In genomic region chr4:55386073-55386472, GRCh38 we compare ENCODE assay signal across 8 cellular contexts. TPM values are rescaled to one million over a fixed set of nuclear protein-coding genes. Genes with fewer than 3 reads are reported as not detected.
A peak's percentile ranks its signal among the peaks of the same experiment; 100 is the strongest.
DNase-seq lines count a peak whose midpoint lies in the region; ATAC-seq, FAIRE-seq and TF ChIP-seq lines count a peak whose summit lies in the region.

No MANE protein-coding gene starts in this region.

- no peak for TF ChIP-seq CTCF in A549 (IDR thresholded peaks at IDR 0.05)
- TF ChIP-seq CTCF in adrenal gland (IDR thresholded peaks at IDR 0.05) = no peak

- ATAC-seq in A549 (peak; percentile 64 to 93; a peak in 4 of 6 replicates), GM19328 (IDR thresholded peaks at IDR 0.05; ENCODE audit: unreplicated experiment) (peak; percentile 94), HG03378 (IDR thresholded peaks at IDR 0.05; ENCODE audit: unreplicated experiment) (peak; percentile 88)

- TF ChIP-seq POLR2A in A549 (IDR thresholded peaks at IDR 0.05; ENCODE audit: low read length) (no peak), adrenal gland (IDR thresholded peaks at IDR 0.05) (peak in 1 of 2 donors; percentile 23)

- DNase-seq in A549 (ENCODE audit: low read depth in 1 of 2, low spot score in 1 of 2) (no peak), adrenal gland (no peak), superior temporal gyrus (ENCODE audit: extremely low spot score) (peak; percentile 65), C1 segment of cervical spinal cord (lab: John Stamatoyannopoulos, UW) (no peak)
- no peak for DNase-seq in activated T-cell treated with anti-CD3 and anti-CD28 coated beads, Interleukin-2, amount 50 U/mL, for 1 hour
- no peak for DNase-seq in effector CD4-positive, alpha-beta T cell

- no peak overlapping the region for H3K4me3 ChIP-seq in A549
- no peak overlapping the region for H3K4me3 ChIP-seq in adrenal gland

- no peak for FAIRE-seq in A549 (lab: Jason Lieb, UNC)

- CTCF ChIA-PET in A549 (lab: Yijun Ruan, JAX) = interaction anchor here (1.2 kb wide), 1 partner anchor 9 kb away, joined by 5 read pairs; the partner anchor contains the start of gene TMEM165

- H3K27ac ChIP-seq in A549 (no peak overlapping the region), adrenal gland (peak overlapping the region; percentile 27 to 77 (median 74))

- H3K9me3 ChIP-seq in A549 (no peaks in the 10 kb centered on the region), adrenal gland (replicated peaks in 1 of 3) (no peaks in the 10 kb centered on the region)

- POLR2A ChIA-PET in A549 (lab: Yijun Ruan, JAX) = interaction anchor here (2.2 kb wide), 1 partner anchor 10 kb away, joined by 11 read pairs; the partner anchor contains the start of gene TMEM165

- no peak for TF ChIP-seq EP300 in A549 (IDR thresholded peaks at IDR 0.05)

- H3K27me3 ChIP-seq in adrenal gland = no peaks in the 10 kb centered on the region

- no peaks in the 10 kb centered on the region for H3K36me3 ChIP-seq in adrenal gland (replicated peaks in 1 of 2)

- no peak for TF ChIP-seq RAD21 in A549 (conservative IDR thresholded peaks at IDR 0.05 in 1 of 2, IDR thresholded peaks at IDR 0.05 in 1 of 2)

- intact Hi-C loops in adrenal gland (cut with DNase I) = no loop called here

- H3K4me1 ChIP-seq in A549 = peaks cover 7% of the 10 kb centered on the region; the same call in 1 of the 3 replicates
- H3K4me1 ChIP-seq in adrenal gland (replicated peaks in 1 of 2) = peaks cover 13 to 19% of the 10 kb centered on the region in 2 donors

- no peak overlapping the region for H3K4me2 ChIP-seq in A549

TF ChIP-seq in A549, 52 proteins besides CTCF, POLR2A, EP300 and RAD21:
- TF ChIP-seq CHD4 (IDR thresholded peaks at IDR 0.05; ENCODE audit: borderline replicate concordance) = no peak
- TF ChIP-seq NPAS2 (CRISPR knock-in tag; IDR thresholded peaks at IDR 0.05; ENCODE audit: borderline replicate concordance) = no peak
- no peak for TF ChIP-seq MAFK (IDR thresholded peaks at IDR 0.05; ENCODE audit: partially characterized antibody)
- no peak for TF ChIP-seq HMGXB4 (CRISPR knock-in tag; IDR thresholded peaks at IDR 0.05; ENCODE audit: borderline replicate concordance)
- no peak for TF ChIP-seq RNF2 (IDR thresholded peaks at IDR 0.05; ENCODE audit: borderline replicate concordance, low read depth)
- no peak for TF ChIP-seq CBX8 (IDR thresholded peaks at IDR 0.05)
- TF ChIP-seq HDAC2 (IDR thresholded peaks at IDR 0.05) = no peak
- TF ChIP-seq GATA3 (IDR thresholded peaks at IDR 0.05; ENCODE audit: borderline replicate concordance) = no peak
- no peak for TF ChIP-seq JUN (IDR thresholded peaks at IDR 0.05)
- TF ChIP-seq SMC3 (IDR thresholded peaks at IDR 0.05) = no peak
- TF ChIP-seq BCL3 (IDR thresholded peaks at IDR 0.05) = no peak
- TF ChIP-seq HOXB5 (CRISPR knock-in tag; IDR thresholded peaks at IDR 0.05) = no peak
- no peak for TF ChIP-seq HES2 (IDR thresholded peaks at IDR 0.05)
- TF ChIP-seq MAX (IDR thresholded peaks at IDR 0.05) = no peak
- TF ChIP-seq TP53 (CRISPR knock-in tag; IDR thresholded peaks at IDR 0.05) = no peak
- TF ChIP-seq BHLHE40 (IDR thresholded peaks at IDR 0.05; ENCODE audit: low read depth, low read length) = no peak
- TF ChIP-seq CEBPB (IDR thresholded peaks at IDR 0.05) = no peak
- TF ChIP-seq EHMT2 (IDR thresholded peaks at IDR 0.05; ENCODE audit: low read depth) = no peak
- TF ChIP-seq FOXS1 (CRISPR knock-in tag; IDR thresholded peaks at IDR 0.05) = no peak

RNA-seq across cellular contexts. Expression of gene TMEM165, which starts 9.7 kb away (rescaled TPM):
- polyA plus RNA-seq in A549 (2011; rRNA removed) (83.5 and 87.4 TPM in 2 replicates), A549 (2017; fragmentation: RNase III; extraction: RNeasy Plus Mini Kit Qiagen cat#74134 plus additional on column Dnase treatment) (43.6 to 54.4 TPM (median 52.6 TPM) in 3 replicates), adrenal gland (100 to 1,000 TPM in 1 of 3 donors, 10 to 100 TPM in 2; 52.4 to 118 (median 92.6) TPM)
- 29.9 and 39.7 TPM in 2 replicates for polyA plus RNA-seq in A549 (2012; cell fraction: cytosol; rRNA removed)
- 54.1 and 72.1 TPM in 2 replicates for polyA plus RNA-seq in A549 (2012; cell fraction: nucleus; rRNA removed)
- polyA minus RNA-seq in A549 (2011; rRNA and poly(A)+ RNA removed) = 84.9 and 89.9 TPM in 2 replicates
- 100 to 1,000 TPM in 7 of 8 donors, 10 to 100 TPM in 1; 96.8 to 290 (median 202) TPM for total RNA-seq in adrenal gland

RNA-seq across cellular contexts. Expression of gene SRD5A3, which starts 40.0 kb away (rescaled TPM):
- polyA plus RNA-seq in A549 (2011; rRNA removed) = 11.1 and 14.1 TPM in 2 replicates
- 2.8 and 4.1 TPM in 2 replicates for polyA plus RNA-seq in A549 (2012; cell fraction: cytosol; rRNA removed)
- 1.0 and 1.5 TPM in 2 replicates for polyA plus RNA-seq in A549 (2012; cell fraction: nucleus; rRNA removed)
- 5.7 to 6.2 TPM (median 5.9 TPM) in 3 replicates for polyA plus RNA-seq in A549 (2017; fragmentation: RNase III; extraction: RNeasy Plus Mini Kit Qiagen cat#74134 plus additional on column Dnase treatment)
- 7.2 and 7.6 TPM in 2 replicates for polyA minus RNA-seq in A549 (2011; rRNA and poly(A)+ RNA removed)
- total RNA-seq in adrenal gland = 10 to 100 TPM; 12.5 to 28.4 (median 19.1) TPM
- polyA plus RNA-seq in adrenal gland = 10 to 100 TPM in 2 of 3 donors, 1 to 10 TPM in 1; 6.8 to 15.8 (median 15.7) TPM

Comparison
In these comparisons a context has a peak if more than half of its experiments do, and no peak if none do; other contexts are left out.
1. H3K27ac ChIP-seq: peak in adrenal gland (5 of 5); none in A549 (0 of 2).
2. Peak in every context shown above with its lines, with median percentiles within 50 percentile points of each other: ATAC-seq.